18 cellular contexts compared by ENCODE assay signal in genomic region chr16:78506372-78507193, GRCh38.
DNase-seq lines count a peak whose midpoint lies in the region; ATAC-seq, FAIRE-seq and TF ChIP-seq lines count a peak whose summit lies in the region.
"Had no signal": no experiment of that assay in that cellular context is flagged by ENCODE, and none has a peak within 500 bp of the region (broad histone marks: within the 10 kb centered on the region; RNA-seq: fewer than 3 reads in every experiment).

No MANE protein-coding gene starts in this region.

- FAIRE-seq in urothelium cell line (lab: Jason Lieb, UNC) = no peak
- FAIRE-seq: TTC549 had no signal

- H3K4me1 ChIP-seq in heart left ventricle (peaks cover 0 to 36% (median 10%) of the 10 kb centered on the region in 12 donors), mesendoderm (ENCODE audit: control insufficient read depth, low read depth, low read length) (no peaks in the 10 kb centered on the region)

- no peak overlapping the region for H2BK15ac ChIP-seq in mesendoderm (replicated peaks; ENCODE audit: low read depth)

- H3K79me2 ChIP-seq in mesendoderm (ENCODE audit: control insufficient read depth, insufficient read depth, low read length) = no peaks in the 10 kb centered on the region

- no peak for TF ChIP-seq POLR2A in heart left ventricle (IDR thresholded peaks at IDR 0.05)

- H2BK120ac ChIP-seq in mesendoderm (ENCODE audit: low read depth, low read length) = no peak overlapping the region

- intact Hi-C loops in heart left ventricle (cut with DNase I) (loop anchor here in 8 of 10 donors (5.0 to 10.0 kb wide), 5 partner anchors 178 to 1578 kb away; partner anchors contain the start of gene MAF (in 2 of the 8)), left ventricle myocardium superior (cut with micrococcal nuclease) (no loop called here)

- ATAC-seq in heart left ventricle = peak in 1 of 4 donors; percentile 23
- ATAC-seq in left ventricle myocardium superior = no peak
- peak; percentile 54 for ATAC-seq in left lobe of liver

- H3K27ac ChIP-seq in heart left ventricle (peak overlapping the region in 7 of 12 donors; percentile 31 to 73 (median 64)), mesendoderm (ENCODE audit: low read depth, low read length) (no peak overlapping the region)

- 70 to 86% (median 81%) methylated on average over 11 of the region's 11 CpGs for WGBS in heart left ventricle, 4 donors
- WGBS in mesendoderm (ENCODE audit: extremely low coverage, insufficient coverage, low lambda C conversion rate) = no CpG with 5 or more reads among the region's 11 CpGs

- H3K36me3 ChIP-seq in heart left ventricle (no peaks in the 10 kb centered on the region), mesendoderm (ENCODE audit: control insufficient read depth, insufficient read depth, low read length) (no peaks in the 10 kb centered on the region)
- H3K36me3 ChIP-seq: neural progenitor cell had no signal

- H3K79me1 ChIP-seq in mesendoderm (ENCODE audit: low read length) = no peaks in the 10 kb centered on the region

- H4K5ac ChIP-seq in mesendoderm (ENCODE audit: low read length) = no peak overlapping the region

- no peak overlapping the region for H2AK5ac ChIP-seq in mesendoderm (ENCODE audit: low read length)

- no peak overlapping the region for H3K4me2 ChIP-seq in mesendoderm (ENCODE audit: low read length)
- H3K4me2 ChIP-seq: neural progenitor cell had no signal

- no peak overlapping the region for H2BK5ac ChIP-seq in mesendoderm (ENCODE audit: low read length)

- no peaks in the 10 kb centered on the region for H3K9me3 ChIP-seq in heart left ventricle

- H3K18ac ChIP-seq in mesendoderm (ENCODE audit: low read length) = no peak overlapping the region

- H3K56ac ChIP-seq in mesendoderm (ENCODE audit: low read length) = no peak overlapping the region

- H3K23ac ChIP-seq in mesendoderm (ENCODE audit: low read length) = no peak overlapping the region

- H3K27me3 ChIP-seq in heart left ventricle (no peaks in the 10 kb centered on the region), mesendoderm (ENCODE audit: insufficient read depth, low read length, poor library complexity) (no peaks in the 10 kb centered on the region)
- H3K27me3 ChIP-seq: neural progenitor cell had no signal

- H4K8ac ChIP-seq in mesendoderm (ENCODE audit: low read depth, low read length) = no peak overlapping the region

- peak overlapping the region in 8 of 12 donors; percentile 1 to 44 (median 34) for H3K4me3 ChIP-seq in heart left ventricle
- H3K4me3 ChIP-seq in mesendoderm (ENCODE audit: low read length) = no peak overlapping the region
- H3K4me3 ChIP-seq: neural progenitor cell had no signal

- no peak for TF ChIP-seq CTCF in heart left ventricle (IDR thresholded peaks at IDR 0.05)

- no peak overlapping the region for H3K4ac ChIP-seq in mesendoderm (ENCODE audit: low read depth, low read length)

- no peak for DNase-seq in heart left ventricle
- DNase-seq in left ventricle myocardium superior = no peak
- DNase-seq in left lobe of liver (ENCODE audit: low spot score) = no peak
- DNase-seq in renal cortical epithelial cell (ENCODE audit: low read depth) = peak; percentile 51
- peak; percentile 32 for DNase-seq in urothelium cell line (ENCODE audit: low spot score)
- no peak for DNase-seq in mesendoderm
- no peak for DNase-seq in RKO (ENCODE audit: low spot score)
- DNase-seq in DMS 273 treated with DMSO at 0.1 percent for 48 hours (lab: John Stamatoyannopoulos, UW) = no peak
- DNase-seq: activated CD4-positive, alpha-beta memory T cell treated with anti-CD3 and anti-CD28 coated beads for 36 hours; activated naive CD8-positive, alpha-beta T cell treated with anti-CD3 and anti-CD28 coated beads, Interleukin-2, amount 10 ng/mL, durations not matched to agents 7 days and 5 days; activated T-cell treated with anti-CD3 and anti-CD28 coated beads, Interleukin-2, amount 50 U/mL, for 48 hours; DND-41; effector CD4-positive, alpha-beta T cell; IMR-90; NCI-H2081; stimulated activated CD4-positive, alpha-beta T cell treated with anti-CD3 and anti-CD28 coated beads, Interleukin-4, amount 100 ng/mL, for 24 hours had no signal

- no peak overlapping the region for H3K9ac ChIP-seq in mesendoderm (ENCODE audit: low read length)
- H3K9ac ChIP-seq: neural progenitor cell had no signal

Comparison
In these comparisons a context has a peak if more than half of its experiments do, and no peak if none do; other contexts are left out.
1. DNase-seq: peak in renal cortical epithelial cell (single experiment) and urothelium cell line (single experiment); none in heart left ventricle (0 of 5), left ventricle myocardium superior (single experiment), left lobe of liver (single experiment), mesendoderm (single experiment), RKO (single experiment) and DMS 273 treated with DMSO at 0.1 percent for 48 hours (single experiment).